ENCODE assay signal across 8 cellular contexts in genomic region chr1:206912445-206913095, GRCh38. TPM values are rescaled to one million over a fixed set of nuclear protein-coding genes. Genes with fewer than 3 reads are reported as not detected.
DNase-seq lines count a peak whose midpoint lies in the region; ATAC-seq, FAIRE-seq and TF ChIP-seq lines count a peak whose summit lies in the region.

No MANE protein-coding gene starts in this region.

- H3K36me3 Mint-ChIP-seq in activated naive CD4-positive, alpha-beta T cell treated with anti-CD3 and anti-CD28 coated beads, Interleukin-2, amount 50 U/mL, for 72 hours, result peaks cover 24 to 28% of the 10 kb centered on the region in 2 donors

- H3K27me3 ChIP-seq in BE2C (peaks cover 7% of the 10 kb centered on the region), pancreas (no peaks in the 10 kb centered on the region)

- H3K4me1 ChIP-seq in BE2C (no peaks in the 10 kb centered on the region), pancreas (peaks cover 0 to 27% (median 7%) of the 10 kb centered on the region in 3 donors)

- WGBS in pancreas, 2 donors, result 16 to 22% methylated on average over 7 of the region's 7 CpGs

- H3K4me3 ChIP-seq in BE2C (ENCODE audit: low read depth, low read length), result no peak overlapping the region
- no peak overlapping the region for H3K4me3 ChIP-seq in pancreas

- FAIRE-seq in GM19239 (lab: Jason Lieb, UNC) (peak; percentile 85), pancreas (lab: Jason Lieb, UNC) (no peak)

- H3K9me3 ChIP-seq in BE2C (no peaks in the 10 kb centered on the region), pancreas (no peaks in the 10 kb centered on the region)

- peak; percentile 86 for TF ChIP-seq CTCF in BE2C (IDR thresholded peaks at IDR 0.05; ENCODE audit: low read depth, low read length)
- peak; percentile 70 to 82 (median 81) for TF ChIP-seq CTCF in pancreas (IDR thresholded peaks at IDR 0.05)

- H3K36me3 ChIP-seq in BE2C, result no peaks in the 10 kb centered on the region
- no peaks in the 10 kb centered on the region for H3K36me3 ChIP-seq in pancreas

- no peak overlapping the region for H3K27ac ChIP-seq in pancreas

- intact Hi-C loops in pancreas (cut with DNase I), result loop anchor here in 2 of 3 donors (5.0 to 10.0 kb wide), 3 partner anchors 175 to 428 kb away; no protein-coding TSS in a partner anchor

- peak; percentile 36 to 52 for ATAC-seq in activated naive CD4-positive, alpha-beta T cell treated with anti-CD3 and anti-CD28 coated beads, Interleukin-2, amount 50 U/mL, for 72 hours
- peak; percentile 42 to 62 (median 51) for ATAC-seq in pancreas

- peak; percentile 70 for DNase-seq in BE2C
- DNase-seq in GM19239 (ENCODE audit: insufficient read length, low spot score), result peak; percentile 59
- peak; percentile 81 for DNase-seq in NCI-H1092 (lab: John Stamatoyannopoulos, UW)
- DNase-seq in SHP77 treated with DMSO at 0.1 percent for 48 hours (lab: John Stamatoyannopoulos, UW), result peak; percentile 55
- DNase-seq in activated naive CD4-positive, alpha-beta T cell treated with anti-CD3 and anti-CD28 coated beads, Interleukin-2, amount 50 U/mL, for 72 hours (ENCODE audit: low spot score in 2 of 2), result peak in 1 of 2 donors; percentile 71
- DNase-seq in glomerular endothelial cell (ENCODE audit: extremely low read depth, low read depth, low spot score), result peak; percentile 41
- DNase-seq in pancreas, result peak in 5 of 6 donors; percentile 54 to 82 (median 66)
- DNase-seq in cortex of kidney (lab: John Stamatoyannopoulos, UW), result no peak

- H3K27ac Mint-ChIP-seq in activated naive CD4-positive, alpha-beta T cell treated with anti-CD3 and anti-CD28 coated beads, Interleukin-2, amount 50 U/mL, for 72 hours, result no peak overlapping the region

- H3K9me3 Mint-ChIP-seq in activated naive CD4-positive, alpha-beta T cell treated with anti-CD3 and anti-CD28 coated beads, Interleukin-2, amount 50 U/mL, for 72 hours, result no peaks in the 10 kb centered on the region

RNA-seq across cellular contexts. Expression of gene FCMR, which starts 9.2 kb away (rescaled TPM):
- polyA plus RNA-seq in BE2C (2012; ENCODE audit: insufficient read depth, insufficient read length, low read depth), result 1.0 TPM
- total RNA-seq in activated naive CD4-positive, alpha-beta T cell treated with anti-CD3 and anti-CD28 coated beads, Interleukin-2, amount 50 U/mL, for 72 hours, result 10 to 100 TPM; 31.4 to 37.3 TPM
- total RNA-seq in glomerular endothelial cell (1.1 TPM in 1 of 2 replicates, not detected in the other), pancreas (1 to 10 TPM in 3 of 6 donors, under 1 TPM in 3; 0.58 to 2.0 (median 0.97) TPM)
- 1 to 10 TPM in 1 of 2 donors, under 1 TPM in 1; 0.65 to 1.2 TPM for polyA plus RNA-seq in pancreas

RNA-seq across cellular contexts. Expression of gene IL24, which starts 15.3 kb away (rescaled TPM):
- polyA plus RNA-seq in BE2C (2012; ENCODE audit: insufficient read depth, insufficient read length, low read depth), result 0.36 TPM
- 10 to 100 TPM; 19.0 to 22.2 TPM for total RNA-seq in activated naive CD4-positive, alpha-beta T cell treated with anti-CD3 and anti-CD28 coated beads, Interleukin-2, amount 50 U/mL, for 72 hours
- total RNA-seq in glomerular endothelial cell, result not detected in 2 replicates
- total RNA-seq in pancreas, result not detected
- polyA plus RNA-seq in pancreas, result not detected

RNA-seq across cellular contexts. Expression of gene PIGR, which starts 33.7 kb away (rescaled TPM):
- polyA plus RNA-seq in BE2C (2012; ENCODE audit: insufficient read depth, insufficient read length, low read depth), result not detected
- total RNA-seq in activated naive CD4-positive, alpha-beta T cell treated with anti-CD3 and anti-CD28 coated beads, Interleukin-2, amount 50 U/mL, for 72 hours, result under 1 TPM in 1 of 2 donors, not detected in 1; 0.05 TPM
- total RNA-seq in glomerular endothelial cell, result not detected in 2 replicates
- total RNA-seq in pancreas, result 10 to 100 TPM; 19.3 to 83.4 (median 44.0) TPM
- 1 to 10 TPM; 7.1 to 8.4 TPM for polyA plus RNA-seq in pancreas

RNA-seq across cellular contexts. Expression of gene IL20, which starts 47.1 kb away (rescaled TPM):
- not detected for polyA plus RNA-seq in BE2C (2012; ENCODE audit: insufficient read depth, insufficient read length, low read depth)
- total RNA-seq in activated naive CD4-positive, alpha-beta T cell treated with anti-CD3 and anti-CD28 coated beads, Interleukin-2, amount 50 U/mL, for 72 hours, result not detected
- total RNA-seq in glomerular endothelial cell (not detected in 2 replicates), pancreas (not detected)
- not detected for polyA plus RNA-seq in pancreas

RNA-seq across cellular contexts. Expression of gene FCAMR, which starts 57.7 kb away (rescaled TPM):
- not detected for polyA plus RNA-seq in BE2C (2012; ENCODE audit: insufficient read depth, insufficient read length, low read depth)
- not detected for total RNA-seq in activated naive CD4-positive, alpha-beta T cell treated with anti-CD3 and anti-CD28 coated beads, Interleukin-2, amount 50 U/mL, for 72 hours
- total RNA-seq in glomerular endothelial cell (not detected in 2 replicates), pancreas (not detected)
- polyA plus RNA-seq in pancreas, result not detected

Comparison
In these comparisons a context has a peak if more than half of its experiments do, and no peak if none do; other contexts are left out.
1. RNA of gene FCMR, which starts 9.2 kb away (total RNA-seq): 31.4 to 37.3 TPM in activated naive CD4-positive, alpha-beta T cell treated with anti-CD3 and anti-CD28 coated beads, Interleukin-2, amount 50 U/mL, for 72 hours; 1.1 TPM in glomerular endothelial cell and 0.58 to 2.0 TPM in pancreas; every median in the first group is over 10 times any median in the second.
2. RNA of gene IL24, which starts 15.3 kb away (total RNA-seq): 19.0 to 22.2 TPM in activated naive CD4-positive, alpha-beta T cell treated with anti-CD3 and anti-CD28 coated beads, Interleukin-2, amount 50 U/mL, for 72 hours; not detected in glomerular endothelial cell and not detected in pancreas; every median in the first group is over 10 times any median in the second.
3. RNA of gene PIGR, which starts 33.7 kb away (total RNA-seq): 19.3 to 83.4 TPM in pancreas; 0.05 TPM in activated naive CD4-positive, alpha-beta T cell treated with anti-CD3 and anti-CD28 coated beads, Interleukin-2, amount 50 U/mL, for 72 hours and not detected in glomerular endothelial cell; every median in the first group is over 10 times any median in the second.